In the genomic region with DNA sequence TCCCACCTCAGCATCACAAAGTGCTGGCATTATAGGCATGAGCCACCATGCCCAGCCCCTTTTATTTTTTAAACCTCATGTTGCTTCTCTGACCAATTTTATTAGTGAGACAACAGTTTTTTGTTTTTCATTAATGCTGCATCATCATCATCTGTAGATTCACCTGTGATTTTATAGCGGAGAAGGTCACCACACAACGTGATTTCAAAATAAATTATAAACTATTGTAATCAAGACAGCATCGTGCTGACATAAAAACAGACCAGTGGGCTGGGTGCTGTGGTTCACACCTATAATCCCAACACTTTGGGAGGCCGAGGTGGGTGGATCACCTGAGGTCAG, we compare ENCODE assay signal across 21 cellular contexts. TPM values are rescaled to one million over a fixed set of nuclear protein-coding genes. Genes with fewer than 3 reads are reported as not detected.
A peak's percentile ranks its signal among the peaks of the same experiment; 100 is the strongest.
DNase-seq lines count a peak whose midpoint lies in the region; ATAC-seq, FAIRE-seq and TF ChIP-seq lines count a peak whose summit lies in the region.
"Had no signal": no experiment of that assay in that cellular context is flagged by ENCODE, and none has a peak within 500 bp of the region (broad histone marks: within the 10 kb centered on the region; RNA-seq: fewer than 3 reads in every experiment).

No MANE protein-coding gene starts in this region.

- no peak for DNase-seq in A549 (ENCODE audit: low read depth in 1 of 2, low spot score in 1 of 2)
- DNase-seq in RWPE2 (ENCODE audit: low spot score): peak; percentile 1
- DNase-seq in K562 (ENCODE audit: extremely low read depth in 1 of 4, low spot score in 3 of 4): no peak
- DNase-seq: 8988T; AML-193; Caco-2; Calu3; CD4-positive, alpha-beta T cell; CD8-positive, alpha-beta T cell; DMS79 treated with DMSO at 0.1 percent for 48 hours; GF-D8 had no signal

- intact Hi-C loops in K562 (cut with micrococcal nuclease): no loop called here

- H3K9ac ChIP-seq in K562 (ENCODE audit: insufficient read depth in 1 of 2, low read depth in 2 of 2, low read length in 2 of 2): no peak overlapping the region
- H3K9ac ChIP-seq: BLaER1 treated with 17β-estradiol and CSF1 and Interleukin-3, amounts not matched to agents 10 nM and 100 nM had no signal

- no peak for TF ChIP-seq CTCF in A549 (IDR thresholded peaks at IDR 0.05)
- TF ChIP-seq CTCF in RWPE2 (IDR thresholded peaks at IDR 0.05; ENCODE audit: poor library complexity, severe bottlenecking): no peak
- TF ChIP-seq CTCF in K562 (IDR thresholded peaks at IDR 0.05 in 2 of 3, conservative IDR thresholded peaks at IDR 0.05 in 1 of 3; ENCODE audit: insufficient read depth in 2 of 3, low read depth in 1 of 3, low read length in 3 of 3): no peak

- 56% methylated on average over 4 of the region's 4 CpGs for WGBS in A549 (ENCODE audit: missing lambda C conversion rate)
- 6% methylated on average over 4 of the region's 4 CpGs for WGBS in K562 (ENCODE audit: insufficient coverage, low coverage, missing lambda C conversion rate)

- TF ChIP-seq POLR2A in A549 (IDR thresholded peaks at IDR 0.05; ENCODE audit: low read length) (no peak), K562 (conservative IDR thresholded peaks at IDR 0.05) (no peak)

- peaks cover 4% of the 10 kb centered on the region for H3K9me1 ChIP-seq in K562 (ENCODE audit: control insufficient read depth, insufficient read depth, low read length)

- in situ Hi-C loops in K562 (cut with MboI): loop anchor here (25.0 kb wide), 1 partner anchor 258 kb away; no protein-coding TSS in a partner anchor

- H3K9me3 ChIP-seq in A549 (no peaks in the 10 kb centered on the region), RWPE2 (ENCODE audit: severe bottlenecking) (no peaks in the 10 kb centered on the region), K562 (replicated peaks; ENCODE audit: control insufficient read depth, insufficient read depth, low read depth, low read length) (no peaks in the 10 kb centered on the region)
- H3K9me3 ChIP-seq: BLaER1 treated with 17β-estradiol and CSF1 and Interleukin-3, amounts not matched to agents 10 nM and 100 nM had no signal

- POLR2A ChIA-PET in A549 (lab: Yijun Ruan, JAX): no interaction called here
- POLR2A ChIA-PET in K562 (lab: Yijun Ruan, JAX): no interaction called here

- H3K27ac ChIP-seq in A549: no peak overlapping the region
- H3K27ac ChIP-seq in RWPE2 (ENCODE audit: poor library complexity, severe bottlenecking): no peak overlapping the region
- no peak overlapping the region for H3K27ac ChIP-seq in K562 (ENCODE audit: extremely low read depth, low read depth, low read length)
- H3K27ac ChIP-seq: BLaER1 treated with 17β-estradiol and CSF1 and Interleukin-3, amounts not matched to agents 10 nM and 100 nM; C4-2B had no signal

- no peaks in the 10 kb centered on the region; the same call in 1 of the 2 replicates for H4K20me1 ChIP-seq in K562 (replicated peaks; ENCODE audit: control insufficient read depth, insufficient read depth, low read length)
- H4K20me1 ChIP-seq: BLaER1 treated with 17β-estradiol and CSF1 and Interleukin-3, amounts not matched to agents 10 nM and 100 nM had no signal

- no peak for TF ChIP-seq RAD21 in A549 (conservative IDR thresholded peaks at IDR 0.05 in 1 of 2, IDR thresholded peaks at IDR 0.05 in 1 of 2)
- TF ChIP-seq RAD21 in K562 (CRISPR knock-in tag; conservative IDR thresholded peaks at IDR 0.05 in 1 of 2, IDR thresholded peaks at IDR 0.05 in 1 of 2): no peak

- no peak for ATAC-seq in A549
- ATAC-seq in RWPE2 (ENCODE audit: low read depth): no peak
- no peak for ATAC-seq in K562
- ATAC-seq in HG03108 (IDR thresholded peaks at IDR 0.05; ENCODE audit: unreplicated experiment): no peak
- no peak for ATAC-seq in HG03565 (IDR thresholded peaks at IDR 0.05; ENCODE audit: unreplicated experiment)
- no peak for ATAC-seq in HG02763 (IDR thresholded peaks at IDR 0.05; ENCODE audit: unreplicated experiment)
- ATAC-seq: CD8-positive, alpha-beta T cell had no signal

- H3K4me2 ChIP-seq in A549: no peak overlapping the region
- no peak overlapping the region for H3K4me2 ChIP-seq in K562 (ENCODE audit: insufficient read depth, low read length)

- FAIRE-seq in A549 (lab: Jason Lieb, UNC) (no peak), K562 (lab: Jason Lieb, UNC) (no peak)
- FAIRE-seq: A204.1, D721Med, G401.6, GM12891, GM19239 had no signal

- no peaks in the 10 kb centered on the region for H3K27me3 ChIP-seq in RWPE2 (ENCODE audit: insufficient read depth, poor library complexity, severe bottlenecking)
- H3K27me3 ChIP-seq in K562 (ENCODE audit: control insufficient read depth in 2 of 2, insufficient read depth in 2 of 2, low read length in 2 of 2): peaks cover 11 to 31% of the 10 kb centered on the region in 2 experiments; a peak in 4 of 5 replicates
- H3K27me3 ChIP-seq: BLaER1 treated with 17β-estradiol and CSF1 and Interleukin-3, amounts not matched to agents 10 nM and 100 nM had no signal

- CTCF ChIA-PET in A549 (lab: Yijun Ruan, JAX): no interaction called here
- CTCF ChIA-PET in K562 (lab: Yijun Ruan, JAX; ENCODE audit: low intra/inter-chr PET ratio): no interaction called here

- no peak overlapping the region for H2AFZ ChIP-seq in K562 (ENCODE audit: low read depth, low read length)

- no TSS peak for BruUV-seq in K562 (replicated peaks; lab: Mats Ljungman, UMichigan)

- H3K4me3 ChIP-seq in A549 (no peak overlapping the region), RWPE2 (ENCODE audit: severe bottlenecking) (no peak overlapping the region), K562 (no peak overlapping the region)
- H3K4me3 ChIP-seq: BLaER1 treated with 17β-estradiol and CSF1 and Interleukin-3, amounts not matched to agents 10 nM and 100 nM had no signal

- H3K4me1 ChIP-seq in A549: no peaks in the 10 kb centered on the region
- peaks cover 5% of the 10 kb centered on the region for H3K4me1 ChIP-seq in RWPE2 (ENCODE audit: insufficient read depth, poor library complexity, severe bottlenecking)
- H3K4me1 ChIP-seq in K562 (replicated peaks in 1 of 2; ENCODE audit: control insufficient read depth in 2 of 2, insufficient read depth in 2 of 2, low read length in 2 of 2): no peaks in the 10 kb centered on the region
- H3K4me1 ChIP-seq: Caco-2 had no signal

- no peak for TF ChIP-seq EP300 in A549 (IDR thresholded peaks at IDR 0.05)
- no peak for TF ChIP-seq EP300 in K562 (IDR thresholded peaks at IDR 0.05; ENCODE audit: low read length)

- H3K79me2 ChIP-seq in K562 (ENCODE audit: control insufficient read depth, insufficient read depth, low read length): no peaks in the 10 kb centered on the region

- H3K36me3 ChIP-seq in RWPE2 (ENCODE audit: low read depth) (no peaks in the 10 kb centered on the region), K562 (ENCODE audit: control insufficient read depth, insufficient read depth, low read length) (no peaks in the 10 kb centered on the region)
- H3K36me3 ChIP-seq: BLaER1 treated with 17β-estradiol and CSF1 and Interleukin-3, amounts not matched to agents 10 nM and 100 nM had no signal

TF ChIP-seq in A549, 52 proteins besides CTCF, POLR2A, EP300 and RAD21:
- peak; percentile 18 for TF ChIP-seq MAFK (IDR thresholded peaks at IDR 0.05; ENCODE audit: partially characterized antibody)
- TF ChIP-seq RARB (CRISPR knock-in tag; IDR thresholded peaks at IDR 0.05): no peak

TF ChIP-seq in K562, 482 proteins besides CTCF, POLR2A, EP300 and RAD21:
- peak; percentile 45; the same call in 1 of the 2 replicates for TF ChIP-seq C11orf30 (IDR thresholded peaks at IDR 0.05; ENCODE audit: low read depth)
- TF ChIP-seq RFX1 (IDR thresholded peaks at IDR 0.05): no peak
- peak; percentile 55 for TF ChIP-seq ZNF316 (IDR thresholded peaks at IDR 0.05)
- TF ChIP-seq MAFG (tag; conservative IDR thresholded peaks at IDR 0.05): 0 out of 2 replicates have a peak, but pooled peaks have one; percentile 34

RNA-seq across cellular contexts. Expression of a gene that starts 28.7 kb away (rescaled TPM):
- polyA plus RNA-seq in A549 (2011; rRNA removed): 110 and 124 TPM in 2 replicates
- polyA plus RNA-seq in A549 (2012; cell fraction: cytosol; rRNA removed): 40.2 and 52.6 TPM in 2 replicates
- polyA plus RNA-seq in A549 (2012; cell fraction: nucleus; rRNA removed): 16.7 and 21.9 TPM in 2 replicates
- 69.1 to 72.2 TPM (median 69.5 TPM) in 3 replicates for polyA plus RNA-seq in A549 (2017; fragmentation: RNase III; extraction: RNeasy Plus Mini Kit Qiagen cat#74134 plus additional on column Dnase treatment)
- polyA minus RNA-seq in A549 (2011; rRNA and poly(A)+ RNA removed): 23.9 and 28.4 TPM in 2 replicates
- total RNA-seq in K562 (2011; cell fraction: chromatin; rRNA removed; ENCODE audit: low replicate concordance): 42.0 and 73.0 TPM in 2 replicates
- 27.7 and 29.2 TPM in 2 replicates for total RNA-seq in K562 (2011; cell fraction: nucleolus; rRNA removed)
- total RNA-seq in K562 (2011; cell fraction: nucleoplasm; rRNA removed): 44.9 and 62.3 TPM in 2 replicates
- total RNA-seq in K562 (2014; rRNA removed): 69.1 and 74.8 TPM in 2 replicates
- 81.2 and 105 TPM in 2 replicates for total RNA-seq in K562 (2014; rRNA removed; fragmentation: Illumina TruSeq; extraction: Trizol)
- total RNA-seq in K562 (2015; rRNA removed; fragmentation: Illumina TruSeq; extraction: Trizol): 80.9 and 82.2 TPM in 2 replicates
- total RNA-seq in K562 (2021): 65.8 and 66.1 TPM in 2 replicates
- polyA plus RNA-seq in K562 (2011; rRNA removed): 85.0 and 107 TPM in 2 replicates
- polyA plus RNA-seq in K562 (2011; cell fraction: cytosol; rRNA removed): 27.8 and 39.5 TPM in 2 replicates
- polyA plus RNA-seq in K562 (2011; cell fraction: nucleus; rRNA removed): 9.7 and 27.7 TPM in 2 replicates
- polyA plus RNA-seq in K562 (2012): 58.8 and 97.2 TPM in 2 replicates
- polyA plus RNA-seq in K562 (2014; fragmentation: Illumina TruSeq; extraction: Trizol): 67.6 and 79.1 TPM in 2 replicates
- polyA plus RNA-seq in K562 (2014; fragmentation: Nextera tagmentation; extraction: Ambion mirVana): 10 to 100 TPM; 12.2 to 16.3 TPM
- polyA plus RNA-seq in K562 (2014; rRNA removed): 70.8 and 86.0 TPM in 2 replicates
- 39.8 and 63.4 TPM in 2 replicates for polyA minus RNA-seq in K562 (2011; rRNA and poly(A)+ RNA removed)
- polyA minus RNA-seq in K562 (2011; cell fraction: cytosol; rRNA and poly(A)+ RNA removed): 24.4 and 27.4 TPM in 2 replicates
- 16.8 and 24.0 TPM in 2 replicates for polyA minus RNA-seq in K562 (2011; cell fraction: nucleus; rRNA and poly(A)+ RNA removed)
